ENCODE assay signal across 23 cellular contexts in genomic region chr5:95970359-95970704, GRCh38.
"Had no signal": no experiment of that assay in that cellular context is flagged by ENCODE, and none has a peak within 500 bp of the region (broad histone marks: within the 10 kb centered on the region; RNA-seq: fewer than 3 reads in every experiment).

No MANE protein-coding gene starts in this region.

- H3K4me3 ChIP-seq: gastroesophageal sphincter, lower lobe of right lung, ovary, psoas muscle, thoracic aorta, tibial nerve, upper lobe of right lung, uterus had no signal

- ATAC-seq: foreskin keratinocyte; gastroesophageal sphincter; left ventricle myocardium superior; naive thymus-derived CD8-positive, alpha-beta T cell; psoas muscle; right cardiac atrium; stimulated activated memory B cell treated with anti-CD40 and anti-IgM and Interleukin-4, amounts not matched to agents 10 μg/mL and 1 μg/mL and 100 μg/mL, for 72 hours; stimulated activated naive CD8-positive, alpha-beta T cell treated with anti-CD3 and anti-CD28 coated beads, Interleukin-15, Interleukin-2, amounts not matched to agents 100 U/mL and 50 U/mL, for 24 hours had no signal

- H3K27ac Mint-ChIP-seq: naive thymus-derived CD8-positive, alpha-beta T cell; nephron progenitor cell; stimulated activated memory B cell treated with anti-CD40 and anti-IgM and Interleukin-4, amounts not matched to agents 10 μg/mL and 1 μg/mL and 100 μg/mL, for 72 hours had no signal

- FAIRE-seq: keratinocyte had no signal

- H3K36me3 ChIP-seq: gastroesophageal sphincter, lower lobe of right lung, ovary, thoracic aorta, tibial nerve, upper lobe of right lung, uterus had no signal

- H3K9me3 ChIP-seq: gastroesophageal sphincter, lower lobe of right lung, ovary, psoas muscle, thoracic aorta, upper lobe of right lung, uterus had no signal

- H3K27me3 Mint-ChIP-seq: stimulated activated memory B cell treated with anti-CD40 and anti-IgM and Interleukin-4, amounts not matched to agents 10 μg/mL and 1 μg/mL and 100 μg/mL, for 72 hours had no signal

- H3K27ac ChIP-seq: epithelial cell of prostate, foreskin keratinocyte, gastroesophageal sphincter, lower lobe of right lung, ovary, psoas muscle, thoracic aorta, tibial nerve, upper lobe of right lung, uterus had no signal

- H3K4me3 Mint-ChIP-seq: naive thymus-derived CD8-positive, alpha-beta T cell; nephron progenitor cell; stimulated activated memory B cell treated with anti-CD40 and anti-IgM and Interleukin-4, amounts not matched to agents 10 μg/mL and 1 μg/mL and 100 μg/mL, for 72 hours had no signal

- DNase-seq: cerebellar nuclear complex; cortex of kidney; foreskin keratinocyte; left ventricle myocardium superior; lower lobe of right lung; naive thymus-derived CD8-positive, alpha-beta T cell; nephron progenitor cell; occipital lobe; ovary; posterior cingulate gyrus; psoas muscle; right cardiac atrium; stimulated activated CD4-positive, alpha-beta T cell treated with anti-CD3 and anti-CD28 coated beads, Interleukin-2, amount 100 ng/mL, for 24 hours; stimulated activated CD4-positive, alpha-beta T cell treated with anti-CD3 and anti-CD28 coated beads, Interleukin-4, amount 100 ng/mL, for 4 hours; stimulated activated naive CD8-positive, alpha-beta T cell treated with anti-CD3 and anti-CD28 coated beads, Interleukin-15, Interleukin-2, amounts not matched to agents 100 U/mL and 50 U/mL, for 24 hours; upper lobe of right lung; uterus had no signal

- H3K27me3 ChIP-seq: foreskin keratinocyte, gastroesophageal sphincter, ovary, tibial nerve, upper lobe of right lung, uterus had no signal

- H3K4me1 ChIP-seq: foreskin keratinocyte, gastroesophageal sphincter, lower lobe of right lung, psoas muscle, tibial nerve, upper lobe of right lung, uterus had no signal

- H3K4me1 Mint-ChIP-seq: stimulated activated memory B cell treated with anti-CD40 and anti-IgM and Interleukin-4, amounts not matched to agents 10 μg/mL and 1 μg/mL and 100 μg/mL, for 72 hours had no signal
